14 cellular contexts compared by ENCODE assay signal in genomic region chr18:49655266-49656097, GRCh38.
"Had no signal": no experiment of that assay in that cellular context is flagged by ENCODE, and none has a peak within 500 bp of the region (broad histone marks: within the 10 kb centered on the region; RNA-seq: fewer than 3 reads in every experiment).

No MANE protein-coding gene starts in this region.

- H3K27me3 ChIP-seq: neutrophil, upper lobe of left lung had no signal

- H3K27ac Mint-ChIP-seq: activated CD4-positive, alpha-beta T cell treated with anti-CD3 and anti-CD28 coated beads, Interleukin-2, amount 10 ng/mL, durations not matched to agents 7 days and 5 days; activated naive CD4-positive, alpha-beta T cell treated with anti-CD3 and anti-CD28 coated beads for 36 hours; activated T-helper 17 cell treated with anti-CD3 and anti-CD28 coated beads, Interleukin-2, amount 50 U/mL, for 72 hours; dendritic cell treated with granulocyte-macrophage colony-stimulating factor and Interleukin-4, amounts not matched to agents 40 ng/mL and 50 ng/mL, for 4 days had no signal

- H3K4me3 ChIP-seq: suprapubic skin, upper lobe of left lung had no signal

- H3K27ac ChIP-seq: neutrophil, suprapubic skin, upper lobe of left lung had no signal

- H3K4me1 Mint-ChIP-seq: activated CD4-positive, alpha-beta T cell treated with anti-CD3 and anti-CD28 coated beads, Interleukin-2, amount 10 ng/mL, durations not matched to agents 7 days and 5 days; activated T-helper 17 cell treated with anti-CD3 and anti-CD28 coated beads, Interleukin-2, amount 50 U/mL, for 72 hours had no signal

- H3K36me3 ChIP-seq: neutrophil, suprapubic skin, upper lobe of left lung had no signal

- H3K4me1 ChIP-seq: suprapubic skin had no signal

- DNase-seq: activated CD4-positive, alpha-beta T cell treated with anti-CD3 and anti-CD28 coated beads, Interleukin-2, amount 10 ng/mL, durations not matched to agents 7 days and 5 days; activated CD4-positive, CD25-positive, alpha-beta regulatory T cell; activated naive CD4-positive, alpha-beta T cell treated with anti-CD3 and anti-CD28 coated beads for 36 hours; activated T-cell treated with anti-CD3 and anti-CD28 coated beads for 4 hours; erythroblast; hypothalamus; left cardiac atrium; right cardiac atrium; stimulated activated naive CD4-positive, alpha-beta T cell treated with Interleukin-2 at 50 U/mL for 16 hours; upper lobe of left lung had no signal

- H3K9me3 ChIP-seq: neutrophil, suprapubic skin, upper lobe of left lung had no signal

- H3K4me3 Mint-ChIP-seq: activated CD4-positive, alpha-beta T cell treated with anti-CD3 and anti-CD28 coated beads, Interleukin-2, amount 10 ng/mL, durations not matched to agents 7 days and 5 days; activated naive CD4-positive, alpha-beta T cell treated with anti-CD3 and anti-CD28 coated beads for 36 hours; activated T-helper 17 cell treated with anti-CD3 and anti-CD28 coated beads, Interleukin-2, amount 50 U/mL, for 72 hours; dendritic cell treated with granulocyte-macrophage colony-stimulating factor and Interleukin-4, amounts not matched to agents 40 ng/mL and 50 ng/mL, for 4 days had no signal

- H3K9me3 Mint-ChIP-seq: activated CD4-positive, alpha-beta T cell treated with anti-CD3 and anti-CD28 coated beads, Interleukin-2, amount 10 ng/mL, durations not matched to agents 7 days and 5 days; activated naive CD4-positive, alpha-beta T cell treated with anti-CD3 and anti-CD28 coated beads for 36 hours; activated T-helper 17 cell treated with anti-CD3 and anti-CD28 coated beads, Interleukin-2, amount 50 U/mL, for 72 hours; dendritic cell treated with granulocyte-macrophage colony-stimulating factor and Interleukin-4, amounts not matched to agents 40 ng/mL and 50 ng/mL, for 4 days had no signal

- H3K27me3 Mint-ChIP-seq: activated CD4-positive, alpha-beta T cell treated with anti-CD3 and anti-CD28 coated beads, Interleukin-2, amount 10 ng/mL, durations not matched to agents 7 days and 5 days; activated T-helper 17 cell treated with anti-CD3 and anti-CD28 coated beads, Interleukin-2, amount 50 U/mL, for 72 hours had no signal
